Comparison of ENCODE assay signal across 11 cellular contexts in the genomic region with DNA sequence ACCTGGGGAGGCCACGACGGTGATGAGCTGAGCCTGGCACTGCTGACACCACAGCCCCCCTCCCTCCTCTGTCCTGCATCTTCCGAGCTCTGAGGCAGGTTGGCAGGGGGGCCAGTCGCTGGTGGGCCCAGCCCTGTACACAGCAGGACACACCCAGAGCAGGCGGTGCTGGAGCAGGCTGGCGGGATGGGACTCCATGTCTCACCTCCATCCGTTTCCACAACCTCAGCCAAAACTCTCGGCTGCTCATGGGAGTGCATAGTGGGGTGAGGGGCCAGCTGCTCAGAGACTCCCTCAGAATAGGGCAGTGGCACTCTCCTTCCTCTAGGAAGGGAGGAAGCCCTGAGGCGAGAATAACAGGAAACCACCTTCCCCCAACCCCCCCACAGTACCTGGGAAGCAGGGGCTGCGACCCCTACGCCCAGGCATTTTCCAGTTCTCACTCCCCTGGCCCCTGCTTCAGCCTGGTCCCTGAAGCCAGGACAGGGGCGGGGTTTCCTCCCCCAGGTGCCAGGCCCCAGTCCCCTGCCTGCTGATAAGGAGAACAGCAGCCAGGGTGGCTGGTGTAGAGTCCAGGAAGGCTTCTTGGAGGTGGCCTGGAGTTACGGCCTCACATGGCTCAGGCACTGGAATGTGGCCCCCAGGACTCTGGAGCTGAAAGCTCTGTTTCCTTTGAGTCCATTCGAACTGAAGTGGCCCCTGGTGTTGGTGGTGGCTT. TPM values are rescaled to one million over a fixed set of nuclear protein-coding genes. Genes with fewer than 3 reads are reported as not detected.
DNase-seq lines count a peak whose midpoint lies in the region; ATAC-seq, FAIRE-seq and TF ChIP-seq lines count a peak whose summit lies in the region.
"Had no signal": no experiment of that assay in that cellular context is flagged by ENCODE, and none has a peak within 500 bp of the region (broad histone marks: within the 10 kb centered on the region; RNA-seq: fewer than 3 reads in every experiment).

No MANE protein-coding gene starts in this region.

- peak overlapping the region; percentile 30 for H3K27ac Mint-ChIP-seq in activated T-helper 17 cell treated with anti-CD3 and anti-CD28 coated beads, Interleukin-2, amount 50 U/mL, for 72 hours
- H3K27ac Mint-ChIP-seq: activated T-helper 1 cell treated with anti-CD3 and anti-CD28 coated beads, Interleukin-12 subunit alpha, Interleukin-12 subunit beta, Interleukin-2, Interleukin-4 antibody, amounts not matched to agents 30 ng/mL and 10 ng/mL and 1 ng/mL, durations not matched to agents 14 hours and 24 hours and 36 hours had no signal

- H3K27me3 ChIP-seq in HCT116 (ENCODE audit: insufficient read depth, low read length) = no peaks in the 10 kb centered on the region
- no peaks in the 10 kb centered on the region for H3K27me3 ChIP-seq in right atrium auricular region

- H3K9me2 ChIP-seq in HCT116 (ENCODE audit: insufficient read depth) = no peaks in the 10 kb centered on the region

- RAD21 ChIA-PET in HCT116 (lab: Charles Lee; ENCODE audit: low non-redundant PET in 1 of 2, low total read pairs in 2 of 2, uncharacterized antibody in 2 of 2, unreplicated experiment in 2 of 2) = no interaction called here

- peaks cover 10% of the 10 kb centered on the region for H3K79me2 ChIP-seq in HCT116 (ENCODE audit: insufficient read depth, low read length)

- H3K4me1 ChIP-seq in HCT116 (ENCODE audit: control insufficient read depth in 1 of 2, insufficient read depth in 2 of 2, low read length in 2 of 2) (peaks cover 10 to 39% of the 10 kb centered on the region in 2 experiments), right atrium auricular region (peaks cover 3 to 49% of the 10 kb centered on the region in 2 donors)

- no peaks in the 10 kb centered on the region for H3K36me3 ChIP-seq in HCT116 (ENCODE audit: control insufficient read depth in 1 of 2, insufficient read depth in 2 of 2, low read length in 2 of 2)
- H3K36me3 ChIP-seq in right atrium auricular region = no peaks in the 10 kb centered on the region

- no TSS peak for BruUV-seq in HCT116 (replicated peaks; lab: Mats Ljungman, UMichigan)

- ATAC-seq in HCT116 (no peak), GM21381 (IDR thresholded peaks at IDR 0.05; ENCODE audit: unreplicated experiment) (no peak), GM21360 (IDR thresholded peaks at IDR 0.05; ENCODE audit: unreplicated experiment) (no peak), GM19395 (IDR thresholded peaks at IDR 0.05; ENCODE audit: unreplicated experiment) (no peak)
- no peak for ATAC-seq in activated T-helper 17 cell treated with anti-CD3 and anti-CD28 coated beads, Interleukin-2, amount 50 U/mL, for 72 hours (replicated peaks)

- no peak for FAIRE-seq in HTR-8/SVneo (lab: Jason Lieb, UNC)
- FAIRE-seq: G401.6 had no signal

- H3K4me2 ChIP-seq in HCT116 (ENCODE audit: low read length) = no peak overlapping the region

- H3K27me3 Mint-ChIP-seq in activated T-helper 17 cell treated with anti-CD3 and anti-CD28 coated beads, Interleukin-2, amount 50 U/mL, for 72 hours = no peaks in the 10 kb centered on the region

- H3K9me3 Mint-ChIP-seq in activated T-helper 17 cell treated with anti-CD3 and anti-CD28 coated beads, Interleukin-2, amount 50 U/mL, for 72 hours = no peaks in the 10 kb centered on the region
- H3K9me3 Mint-ChIP-seq: activated T-helper 1 cell treated with anti-CD3 and anti-CD28 coated beads, Interleukin-12 subunit alpha, Interleukin-12 subunit beta, Interleukin-2, Interleukin-4 antibody, amounts not matched to agents 30 ng/mL and 10 ng/mL and 1 ng/mL, durations not matched to agents 14 hours and 24 hours and 36 hours had no signal

- TF ChIP-seq CTCF in HCT116 (IDR thresholded peaks at IDR 0.05 in 2 of 3, conservative IDR thresholded peaks at IDR 0.05 in 1 of 3; ENCODE audit: borderline replicate concordance in 1 of 3, insufficient read depth in 1 of 3, low read depth in 2 of 3, low read length in 2 of 3) (no peak), right atrium auricular region (IDR thresholded peaks at IDR 0.05) (no peak)

- DNase-seq in HCT116 (ENCODE audit: low read depth, low spot score) (no peak), right atrium auricular region (ENCODE audit: low spot score) (no peak), HTR-8/SVneo (ENCODE audit: insufficient read length, low spot score) (no peak)
- DNase-seq: NCI-H146 had no signal

- peaks cover 7% of the 10 kb centered on the region for H3K4me1 Mint-ChIP-seq in activated T-helper 17 cell treated with anti-CD3 and anti-CD28 coated beads, Interleukin-2, amount 50 U/mL, for 72 hours

- H3K4me3 Mint-ChIP-seq in activated T-helper 17 cell treated with anti-CD3 and anti-CD28 coated beads, Interleukin-2, amount 50 U/mL, for 72 hours = no peak overlapping the region
- H3K4me3 Mint-ChIP-seq: activated T-helper 1 cell treated with anti-CD3 and anti-CD28 coated beads, Interleukin-12 subunit alpha, Interleukin-12 subunit beta, Interleukin-2, Interleukin-4 antibody, amounts not matched to agents 30 ng/mL and 10 ng/mL and 1 ng/mL, durations not matched to agents 14 hours and 24 hours and 36 hours had no signal

- H4K20me1 ChIP-seq in HCT116 (ENCODE audit: insufficient read depth) = no peaks in the 10 kb centered on the region

- CTCF ChIA-PET in HCT116 (lab: Charles Lee) = no interaction called here

- no peaks in the 10 kb centered on the region for H3K9me3 ChIP-seq in HCT116 (ENCODE audit: control insufficient read depth in 1 of 2, insufficient read depth in 1 of 2, low read depth in 1 of 2, low read length in 2 of 2)
- no peaks in the 10 kb centered on the region for H3K9me3 ChIP-seq in right atrium auricular region

- H3K4me3 ChIP-seq in HCT116 (replicated peaks in 1 of 2; ENCODE audit: low read depth in 1 of 2, low read length in 2 of 2) = no peak overlapping the region
- peak overlapping the region in 1 of 2 donors; percentile 1 for H3K4me3 ChIP-seq in right atrium auricular region
- no peak overlapping the region for H3K4me3 ChIP-seq in skin epidermis

- peak overlapping the region; percentile 11; the same call in 1 of the 2 replicates for H3K9ac ChIP-seq in HCT116 (ENCODE audit: low read length)

- no peak for TF ChIP-seq RAD21 in HCT116 (IDR thresholded peaks at IDR 0.05; ENCODE audit: low read depth)

- POLR2A ChIA-PET in HCT116 (lab: Charles Lee) = no interaction called here

- H2AFZ ChIP-seq in HCT116 (ENCODE audit: low read depth, low read length, poor library complexity, severe bottlenecking) = no peak overlapping the region

- TF ChIP-seq POLR2A in HCT116 (IDR thresholded peaks at IDR 0.05; ENCODE audit: borderline replicate concordance, extremely low read depth, insufficient read depth, insufficient read length) = no peak

- intact Hi-C loops in HCT116 (cut with micrococcal nuclease) = no loop called here

- H3K27ac ChIP-seq in HCT116 (ENCODE audit: low read depth, low read length) (peak overlapping the region; percentile 16; the same call in 1 of the 2 replicates), right atrium auricular region (peak overlapping the region; percentile 95 to 100), skin epidermis (peak overlapping the region; percentile 15 to 100 (median 77))

- peaks cover 10% of the 10 kb centered on the region for H3K36me3 Mint-ChIP-seq in activated T-helper 17 cell treated with anti-CD3 and anti-CD28 coated beads, Interleukin-2, amount 50 U/mL, for 72 hours (ENCODE audit: low read depth)

TF ChIP-seq in HCT116, 20 proteins besides CTCF, POLR2A, EP300 and RAD21:
- TF ChIP-seq, protein P1, sequence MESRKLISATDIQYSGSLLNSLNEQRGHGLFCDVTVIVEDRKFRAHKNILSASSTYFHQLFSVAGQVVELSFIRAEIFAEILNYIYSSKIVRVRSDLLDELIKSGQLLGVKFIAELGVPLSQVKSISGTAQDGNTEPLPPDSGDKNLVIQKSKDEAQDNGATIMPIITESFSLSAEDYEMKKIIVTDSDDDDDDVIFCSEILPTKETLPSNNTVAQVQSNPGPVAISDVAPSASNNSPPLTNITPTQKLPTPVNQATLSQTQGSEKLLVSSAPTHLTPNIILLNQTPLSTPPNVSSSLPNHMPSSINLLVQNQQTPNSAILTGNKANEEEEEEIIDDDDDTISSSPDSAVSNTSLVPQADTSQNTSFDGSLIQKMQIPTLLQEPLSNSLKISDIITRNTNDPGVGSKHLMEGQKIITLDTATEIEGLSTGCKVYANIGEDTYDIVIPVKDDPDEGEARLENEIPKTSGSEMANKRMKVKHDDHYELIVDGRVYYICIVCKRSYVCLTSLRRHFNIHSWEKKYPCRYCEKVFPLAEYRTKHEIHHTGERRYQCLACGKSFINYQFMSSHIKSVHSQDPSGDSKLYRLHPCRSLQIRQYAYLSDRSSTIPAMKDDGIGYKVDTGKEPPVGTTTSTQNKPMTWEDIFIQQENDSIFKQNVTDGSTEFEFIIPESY (IDR thresholded peaks at IDR 0.05; ENCODE audit: extremely low read depth, insufficient replicate concordance, low read length) = no peak
- TF ChIP-seq SP1 (IDR thresholded peaks at IDR 0.05; ENCODE audit: low read depth) (no peak), POLR2AphosphoS5 (IDR thresholded peaks at IDR 0.05; ENCODE audit: low read depth, low read length) (no peak)
- TF ChIP-seq, protein P2, sequence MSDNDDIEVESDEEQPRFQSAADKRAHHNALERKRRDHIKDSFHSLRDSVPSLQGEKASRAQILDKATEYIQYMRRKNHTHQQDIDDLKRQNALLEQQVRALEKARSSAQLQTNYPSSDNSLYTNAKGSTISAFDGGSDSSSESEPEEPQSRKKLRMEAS (IDR thresholded peaks at IDR 0.05) = no peak
TF ChIP-seq in HCT116: peak in this region for 0.

RNA-seq across cellular contexts. Expression of a gene that starts 3.2 kb away (rescaled TPM):
- 11.6 TPM for total RNA-seq in HCT116 (2021; ENCODE audit: unreplicated experiment)
- polyA plus RNA-seq in HCT116 (2012) = 6.6 and 8.7 TPM in 2 replicates
- 1 to 10 TPM; 6.6 to 8.8 TPM for total RNA-seq in activated T-helper 17 cell treated with anti-CD3 and anti-CD28 coated beads, Interleukin-2, amount 50 U/mL, for 72 hours
- total RNA-seq in right atrium auricular region = 1 to 10 TPM; 6.7 to 7.1 TPM

RNA-seq across cellular contexts. Expression of a gene that starts 12.7 kb away (rescaled TPM):
- total RNA-seq in HCT116 (2021; ENCODE audit: unreplicated experiment) = 0.76 TPM
- 0.23 and 0.46 TPM in 2 replicates for polyA plus RNA-seq in HCT116 (2012)
- total RNA-seq in activated T-helper 17 cell treated with anti-CD3 and anti-CD28 coated beads, Interleukin-2, amount 50 U/mL, for 72 hours = under 1 TPM; 0.43 to 0.61 TPM
- 1 to 10 TPM in 1 of 2 donors, under 1 TPM in 1; 0.93 to 2.3 TPM for total RNA-seq in right atrium auricular region

RNA-seq across cellular contexts. Expression of a gene that starts 22.4 kb away (rescaled TPM):
- total RNA-seq in HCT116 (2021; ENCODE audit: unreplicated experiment) (145 TPM), right atrium auricular region (100 to 1,000 TPM; 179 to 277 TPM)
- 238 and 297 TPM in 2 replicates for polyA plus RNA-seq in HCT116 (2012)
- total RNA-seq in activated T-helper 17 cell treated with anti-CD3 and anti-CD28 coated beads, Interleukin-2, amount 50 U/mL, for 72 hours = 100 to 1,000 TPM; 284 to 285 TPM

RNA-seq across cellular contexts. Expression of a gene that starts 45.4 kb away (rescaled TPM):
- total RNA-seq in HCT116 (2021; ENCODE audit: unreplicated experiment) (16.6 TPM), right atrium auricular region (100 to 1,000 TPM; 159 to 317 TPM)
- 10.3 and 10.5 TPM in 2 replicates for polyA plus RNA-seq in HCT116 (2012)
- total RNA-seq in activated T-helper 17 cell treated with anti-CD3 and anti-CD28 coated beads, Interleukin-2, amount 50 U/mL, for 72 hours = 10 to 100 TPM; 10.8 to 60.0 TPM

RNA-seq across cellular contexts. Expression of a gene that starts 53.3 kb away (rescaled TPM):
- total RNA-seq in HCT116 (2021; ENCODE audit: unreplicated experiment) (57.1 TPM), right atrium auricular region (10 to 100 TPM; 76.6 to 81.2 TPM)
- polyA plus RNA-seq in HCT116 (2012) = 91.7 and 124 TPM in 2 replicates
- total RNA-seq in activated T-helper 17 cell treated with anti-CD3 and anti-CD28 coated beads, Interleukin-2, amount 50 U/mL, for 72 hours = 10 to 100 TPM; 42.3 to 48.6 TPM

Comparison
In these comparisons a context has a peak if more than half of its experiments do, and no peak if none do; other contexts are left out.
1. H3K27ac ChIP-seq: peak in every context shown above with its lines; median percentile 98 in right atrium auricular region; 77 in skin epidermis; 16 in HCT116.